ENCODE assay signal across 8 cellular contexts in genomic region chr14:74257078-74257987, GRCh38. TPM values are rescaled to one million over a fixed set of nuclear protein-coding genes. Genes with fewer than 3 reads are reported as not detected.
DNase-seq lines count a peak whose midpoint lies in the region; FAIRE-seq and TF ChIP-seq lines count a peak whose summit lies in the region.

No MANE protein-coding gene starts in this region.

- peak overlapping the region; percentile 78 for H3K4me3 Mint-ChIP-seq in T-helper 1 cell treated with Interleukin-12 subunit alpha and Interleukin-12 subunit beta and Interleukin-4 antibody, amounts not matched to agents 30 μg/mL and 1 μg/mL, for 36 hours
- H3K4me3 Mint-ChIP-seq in astrocyte (ENCODE audit: unreplicated experiment), result peak overlapping the region; percentile 80

- H3K9me3 ChIP-seq in Karpas-422 (ENCODE audit: low read length), result no peaks in the 10 kb centered on the region
- no peaks in the 10 kb centered on the region for H3K9me3 ChIP-seq in astrocyte (ENCODE audit: insufficient read depth, low read depth, low read length)
- H3K9me3 ChIP-seq in skeletal muscle satellite cell (replicated peaks; ENCODE audit: low read length), result no peaks in the 10 kb centered on the region

- no peaks in the 10 kb centered on the region for H3K27me3 ChIP-seq in Karpas-422 (ENCODE audit: low read length)
- peaks cover 34% of the 10 kb centered on the region for H3K27me3 ChIP-seq in astrocyte (ENCODE audit: insufficient read depth, low read length)
- H3K27me3 ChIP-seq in skeletal muscle satellite cell (ENCODE audit: control insufficient read depth, insufficient read depth, low read length), result peaks cover 44% of the 10 kb centered on the region

- no peak overlapping the region for H3K27ac Mint-ChIP-seq in T-helper 1 cell treated with Interleukin-12 subunit alpha and Interleukin-12 subunit beta and Interleukin-4 antibody, amounts not matched to agents 30 μg/mL and 1 μg/mL, for 36 hours
- H3K27ac Mint-ChIP-seq in astrocyte (ENCODE audit: unreplicated experiment), result no peak overlapping the region

- H3K36me3 Mint-ChIP-seq in T-helper 1 cell treated with Interleukin-12 subunit alpha and Interleukin-12 subunit beta and Interleukin-4 antibody, amounts not matched to agents 30 μg/mL and 1 μg/mL, for 36 hours (ENCODE audit: low read depth), result no peaks in the 10 kb centered on the region
- H3K36me3 Mint-ChIP-seq in astrocyte (ENCODE audit: low read depth, unreplicated experiment), result peaks cover under 1% of the 10 kb centered on the region

- no peaks in the 10 kb centered on the region for H3K4me1 Mint-ChIP-seq in T-helper 1 cell treated with Interleukin-12 subunit alpha and Interleukin-12 subunit beta and Interleukin-4 antibody, amounts not matched to agents 30 μg/mL and 1 μg/mL, for 36 hours (ENCODE audit: low read depth)
- no peaks in the 10 kb centered on the region for H3K4me1 Mint-ChIP-seq in astrocyte (ENCODE audit: low read depth, unreplicated experiment)

- H3K79me2 ChIP-seq in Karpas-422 (ENCODE audit: low read length) (no peaks in the 10 kb centered on the region), astrocyte (ENCODE audit: insufficient read depth, low read length) (no peaks in the 10 kb centered on the region)

- H2AFZ ChIP-seq in Karpas-422 (ENCODE audit: low read length) (peak overlapping the region; percentile 99), astrocyte (ENCODE audit: low read depth, low read length) (peak overlapping the region; percentile 47)

- H3K4me2 ChIP-seq in Karpas-422 (ENCODE audit: low read depth, low read length, poor library complexity, severe bottlenecking), result peak overlapping the region; percentile 100
- H3K4me2 ChIP-seq in astrocyte (ENCODE audit: low read length), result peak overlapping the region; percentile 98
- H3K4me2 ChIP-seq in skeletal muscle satellite cell (ENCODE audit: low read length), result peak overlapping the region; percentile 95

- H3K36me3 ChIP-seq in Karpas-422 (ENCODE audit: insufficient read depth, low read length) (no peaks in the 10 kb centered on the region), astrocyte (ENCODE audit: insufficient read depth, low read length) (no peaks in the 10 kb centered on the region), skeletal muscle satellite cell (ENCODE audit: insufficient read depth, low read length) (no peaks in the 10 kb centered on the region)

- H3K4me1 ChIP-seq in Karpas-422 (ENCODE audit: low read length), result peaks cover 12% of the 10 kb centered on the region
- peaks cover 5% of the 10 kb centered on the region for H3K4me1 ChIP-seq in astrocyte (ENCODE audit: insufficient read depth, low read length)
- H3K4me1 ChIP-seq in skeletal muscle satellite cell (ENCODE audit: control insufficient read depth, insufficient read depth, low read length), result peaks cover 11% of the 10 kb centered on the region

- H4K20me1 ChIP-seq in Karpas-422 (ENCODE audit: insufficient read depth, low read depth, low read length), result no peaks in the 10 kb centered on the region
- H4K20me1 ChIP-seq in astrocyte (ENCODE audit: insufficient read depth, low read length), result no peaks in the 10 kb centered on the region

- H3K27ac ChIP-seq in Karpas-422 (ENCODE audit: low read length) (no peak overlapping the region), astrocyte (ENCODE audit: low read depth, low read length) (no peak overlapping the region)

- H3K4me3 ChIP-seq in Karpas-422 (ENCODE audit: low read length) (peak overlapping the region; percentile 76), astrocyte (ENCODE audit: insufficient read depth, low read depth, low read length) (peak overlapping the region; percentile 64), iPS-11a (ENCODE audit: low read depth, low read length) (peak overlapping the region; percentile 53), skeletal muscle satellite cell (ENCODE audit: low read length) (peak overlapping the region; percentile 70)

- TF ChIP-seq CTCF in astrocyte (IDR thresholded peaks at IDR 0.05; ENCODE audit: insufficient read depth, low read depth, low read length), result peak; percentile 56

- H3K9me3 Mint-ChIP-seq in T-helper 1 cell treated with Interleukin-12 subunit alpha and Interleukin-12 subunit beta and Interleukin-4 antibody, amounts not matched to agents 30 μg/mL and 1 μg/mL, for 36 hours, result no peaks in the 10 kb centered on the region
- no peaks in the 10 kb centered on the region for H3K9me3 Mint-ChIP-seq in astrocyte (ENCODE audit: unreplicated experiment)

- in situ Hi-C loops in ACHN (cut with HindIII; ENCODE audit: low pct_ligation_motif_present, low pct_unique_long_range_greater_than_20kb, low sequenced_read_pairs), result no loop called here

- DNase-seq in ACHN (peak; percentile 37), GM19239 (ENCODE audit: insufficient read length, low spot score) (peak; percentile 80), Karpas-422 (peak; percentile 88), astrocyte (ENCODE audit: low read depth) (no peak), SKM-1 (lab: John Stamatoyannopoulos, UW; ENCODE audit: unreplicated experiment) (no peak)

- peak; percentile 82 for FAIRE-seq in GM19239 (lab: Jason Lieb, UNC)
- no peak for FAIRE-seq in astrocyte (lab: Jason Lieb, UNC)

- peaks cover 34% of the 10 kb centered on the region for H3K27me3 Mint-ChIP-seq in T-helper 1 cell treated with Interleukin-12 subunit alpha and Interleukin-12 subunit beta and Interleukin-4 antibody, amounts not matched to agents 30 μg/mL and 1 μg/mL, for 36 hours (ENCODE audit: low read depth)
- peaks cover 57% of the 10 kb centered on the region for H3K27me3 Mint-ChIP-seq in astrocyte (ENCODE audit: low read depth, unreplicated experiment)

- no peaks in the 10 kb centered on the region for H3K9me2 ChIP-seq in Karpas-422 (replicated peaks; ENCODE audit: insufficient read depth, low read length)

- H3K9ac ChIP-seq in Karpas-422 (ENCODE audit: low read length), result peak overlapping the region; percentile 76
- peak overlapping the region; percentile 60 for H3K9ac ChIP-seq in astrocyte (ENCODE audit: low read length)
- peak overlapping the region; percentile 42 for H3K9ac ChIP-seq in skeletal muscle satellite cell (ENCODE audit: low read depth, low read length)

RNA-seq across cellular contexts. Expression of gene VSX2, which starts 18.1 kb away (rescaled TPM):
- not detected in 2 replicates for total RNA-seq in Karpas-422 (2014; rRNA removed; shearing (Covaris generic); ENCODE audit: low replicate concordance)
- total RNA-seq in astrocyte, result not detected in 2 replicates
- total RNA-seq in skeletal muscle satellite cell (2012; rRNA removed), result not detected in 2 replicates

RNA-seq across cellular contexts. Expression of gene ABCD4, which starts 45.4 kb away (rescaled TPM):
- 49.2 and 64.1 TPM in 2 replicates for total RNA-seq in Karpas-422 (2014; rRNA removed; shearing (Covaris generic); ENCODE audit: low replicate concordance)
- 48.6 and 49.2 TPM in 2 replicates for total RNA-seq in astrocyte
- 19.0 and 19.9 TPM in 2 replicates for total RNA-seq in skeletal muscle satellite cell (2012; rRNA removed)

Comparison
In these comparisons a context has a peak if more than half of its experiments do, and no peak if none do; other contexts are left out.
1. DNase-seq: peak in ACHN (single experiment), GM19239 (single experiment) and Karpas-422 (single experiment); none in astrocyte (single experiment) and SKM-1 (single experiment).
2. Peak in every context shown above with its lines, with median percentiles within 50 percentile points of each other: H3K4me2 ChIP-seq, H3K4me3 ChIP-seq and H3K9ac ChIP-seq.